ENCODE assay signal across 1 cellular context in the genomic region with DNA sequence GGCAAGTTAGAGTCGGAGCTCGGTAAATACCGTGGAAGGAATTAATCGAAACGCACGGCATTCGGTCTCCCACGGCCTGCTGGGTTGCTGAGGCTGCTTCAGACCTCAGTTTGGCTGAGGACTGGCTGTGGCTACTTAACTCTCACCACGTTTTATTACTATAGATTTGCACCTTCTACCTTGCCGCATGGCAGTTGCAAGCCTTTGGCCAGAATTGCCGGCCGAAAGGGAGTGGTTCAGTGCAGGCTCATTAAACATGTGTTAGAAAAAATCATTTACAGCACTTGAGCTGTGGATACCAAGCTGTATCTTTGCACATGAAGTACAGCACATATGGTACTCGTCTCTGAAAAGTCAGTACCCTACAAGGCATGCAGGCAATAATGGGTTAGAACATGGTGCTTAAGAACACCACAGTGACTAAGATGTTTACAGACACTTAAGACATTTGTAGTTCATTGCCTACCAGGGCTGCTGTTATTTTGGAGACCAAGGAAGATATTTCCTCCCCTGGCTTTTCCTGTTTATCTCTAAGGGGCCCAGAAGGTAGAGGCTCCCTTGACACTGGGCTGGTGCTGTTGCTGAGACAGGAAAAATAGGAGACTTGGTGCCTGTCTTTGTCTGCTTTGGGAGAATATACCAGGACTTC.
TF ChIP-seq lines count a peak whose summit lies in the region.

No MANE protein-coding gene starts in this region.

TF ChIP-seq in HepG2, 621 proteins besides CTCF, POLR2A, EP300 and RAD21 (continued from another document):
- TF ChIP-seq, protein P1, sequence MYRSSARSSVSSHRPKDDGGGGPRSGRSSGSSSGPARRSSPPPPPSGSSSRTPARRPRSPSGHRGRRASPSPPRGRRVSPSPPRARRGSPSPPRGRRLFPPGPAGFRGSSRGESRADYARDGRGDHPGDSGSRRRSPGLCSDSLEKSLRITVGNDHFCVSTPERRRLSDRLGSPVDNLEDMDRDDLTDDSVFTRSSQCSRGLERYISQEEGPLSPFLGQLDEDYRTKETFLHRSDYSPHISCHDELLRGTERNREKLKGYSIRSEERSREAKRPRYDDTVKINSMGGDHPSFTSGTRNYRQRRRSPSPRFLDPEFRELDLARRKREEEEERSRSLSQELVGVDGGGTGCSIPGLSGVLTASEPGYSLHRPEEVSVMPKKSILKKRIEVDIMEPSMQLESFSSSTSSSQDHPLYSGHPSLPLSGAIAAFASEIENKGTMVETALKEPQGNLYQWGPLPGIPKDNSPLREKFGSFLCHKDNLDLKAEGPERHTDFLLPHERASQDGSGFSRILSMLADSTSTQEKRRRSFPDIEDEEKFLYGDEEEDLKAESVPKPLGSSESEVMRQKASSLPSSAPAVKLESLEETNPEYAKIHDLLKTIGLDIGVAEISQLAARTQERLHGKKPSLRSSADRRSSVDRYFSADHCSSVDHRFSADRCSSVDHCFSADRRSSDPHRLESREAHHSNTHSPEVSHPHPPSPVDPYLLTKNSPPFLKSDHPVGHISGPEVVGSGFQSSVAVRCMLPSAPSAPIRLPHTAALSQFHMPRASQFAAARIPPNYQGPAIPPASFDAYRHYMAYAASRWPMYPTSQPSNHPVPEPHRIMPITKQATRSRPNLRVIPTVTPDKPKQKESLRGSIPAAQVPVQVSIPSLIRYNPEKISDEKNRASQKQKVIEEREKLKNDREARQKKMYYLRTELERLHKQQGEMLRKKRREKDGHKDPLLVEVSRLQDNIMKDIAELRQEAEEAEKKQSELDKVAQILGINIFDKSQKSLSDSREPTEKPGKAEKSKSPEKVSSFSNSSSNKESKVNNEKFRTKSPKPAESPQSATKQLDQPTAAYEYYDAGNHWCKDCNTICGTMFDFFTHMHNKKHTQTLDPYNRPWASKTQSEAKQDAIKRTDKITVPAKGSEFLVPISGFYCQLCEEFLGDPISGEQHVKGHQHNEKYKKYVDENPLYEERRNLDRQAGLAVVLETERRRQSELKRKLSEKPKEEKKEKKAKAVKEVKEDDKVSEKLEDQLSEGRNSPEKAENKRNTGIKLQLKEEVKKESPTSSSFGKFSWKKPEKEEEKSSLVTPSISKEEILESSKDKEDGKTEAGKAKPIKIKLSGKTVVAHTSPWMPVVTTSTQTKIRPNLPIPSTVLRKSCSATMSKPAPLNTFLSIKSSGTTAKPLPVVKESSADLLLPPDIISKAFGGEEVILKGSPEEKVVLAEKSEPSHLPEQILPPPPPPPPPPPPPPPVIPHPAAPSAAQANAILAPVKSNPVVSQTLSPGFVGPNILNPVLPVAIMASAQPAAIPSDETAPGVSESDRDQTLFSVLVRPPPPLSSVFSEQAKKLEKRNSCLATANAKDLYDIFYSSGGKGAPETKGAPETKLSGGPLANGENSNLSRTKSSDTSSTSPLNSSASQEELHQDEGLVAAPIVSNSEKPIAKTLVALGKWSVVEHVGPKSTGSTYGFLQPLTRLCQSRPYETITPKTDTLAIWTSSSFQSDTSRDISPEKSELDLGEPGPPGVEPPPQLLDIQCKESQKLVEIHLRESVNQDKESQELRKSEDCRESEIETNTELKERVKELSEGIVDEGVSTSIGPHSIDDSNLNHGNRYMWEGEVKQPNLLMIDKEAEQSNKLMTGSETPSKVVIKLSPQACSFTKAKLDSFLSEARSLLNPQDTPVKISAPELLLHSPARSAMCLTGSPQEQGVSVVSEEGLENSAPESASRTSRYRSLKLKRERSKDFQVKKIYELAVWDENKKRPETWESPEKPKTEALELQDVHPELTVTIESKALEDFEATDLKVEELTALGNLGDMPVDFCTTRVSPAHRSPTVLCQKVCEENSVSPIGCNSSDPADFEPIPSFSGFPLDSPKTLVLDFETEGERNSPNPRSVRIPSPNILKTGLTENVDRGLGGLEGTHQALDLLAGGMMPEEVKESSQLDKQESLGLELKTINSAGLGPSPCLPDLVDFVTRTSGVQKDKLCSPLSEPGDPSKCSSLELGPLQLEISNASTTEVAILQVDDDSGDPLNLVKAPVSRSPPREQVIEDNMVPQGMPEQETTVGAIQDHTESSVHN (CRISPR knock-in tag; IDR thresholded peaks at IDR 0.05): no peak
- TF ChIP-seq CREB1 (IDR thresholded peaks at IDR 0.05) (no peak), CREB1 (CRISPR knock-in tag; IDR thresholded peaks at IDR 0.05) (no peak)
